In the genomic region with DNA sequence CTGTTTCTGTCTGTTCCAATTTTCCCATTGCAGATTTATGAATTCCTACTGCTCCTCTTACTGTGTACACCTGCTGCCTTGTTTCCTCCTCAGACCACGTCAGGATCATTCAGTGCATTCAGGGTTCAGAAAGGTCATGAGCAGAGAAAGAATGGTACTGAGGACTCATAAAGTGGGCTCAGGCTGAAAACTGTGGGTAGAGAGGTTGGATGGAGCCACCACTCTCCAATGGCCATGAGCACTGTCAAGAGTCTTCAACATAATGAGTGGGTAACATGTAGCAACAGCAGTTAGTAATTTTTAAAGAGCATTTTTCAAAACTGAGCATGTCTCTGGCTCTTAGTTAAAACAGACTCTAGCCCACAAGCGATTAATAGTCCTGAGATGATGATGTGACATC, we compare ENCODE assay signal across 20 cellular contexts.
A peak's percentile ranks its signal among the peaks of the same experiment; 100 is the strongest.
DNase-seq lines count a peak whose midpoint lies in the region; ATAC-seq lines count a peak whose summit lies in the region.
"Had no signal": no experiment of that assay in that cellular context is flagged by ENCODE, and none has a peak within 500 bp of the region (broad histone marks: within the 10 kb centered on the region; RNA-seq: fewer than 3 reads in every experiment).

No MANE protein-coding gene starts in this region.

- peaks cover 7% of the 10 kb centered on the region for H3K27me3 Mint-ChIP-seq in activated CD4-positive, alpha-beta T cell treated with anti-CD3 and anti-CD28 coated beads, Interleukin-2, amount 10 ng/mL, durations not matched to agents 24 days and 14 days
- H3K27me3 Mint-ChIP-seq in activated naive CD8-positive, alpha-beta T cell treated with anti-CD3 and anti-CD28 coated beads, Interleukin-2, amount 50 U/mL, for 24 hours: no peaks in the 10 kb centered on the region

- H3K4me3 Mint-ChIP-seq in activated CD4-positive, alpha-beta T cell treated with anti-CD3 and anti-CD28 coated beads, Interleukin-2, amount 10 ng/mL, durations not matched to agents 24 days and 14 days: no peak overlapping the region
- no peak overlapping the region for H3K4me3 Mint-ChIP-seq in activated naive CD8-positive, alpha-beta T cell treated with anti-CD3 and anti-CD28 coated beads, Interleukin-2, amount 50 U/mL, for 24 hours
- H3K4me3 Mint-ChIP-seq in stimulated activated effector memory CD8-positive, alpha-beta T cell treated with anti-CD3 and anti-CD28 coated beads, Interleukin-12 subunit alpha, Interleukin-12 subunit beta, amount 100 ng/mL, for 72 hours: no peak overlapping the region
- H3K4me3 Mint-ChIP-seq: CD4-positive, alpha-beta T cell had no signal

- no peak overlapping the region for H3K27ac Mint-ChIP-seq in activated CD4-positive, alpha-beta T cell treated with anti-CD3 and anti-CD28 coated beads, Interleukin-2, amount 10 ng/mL, durations not matched to agents 24 days and 14 days
- peak overlapping the region; percentile 71 for H3K27ac Mint-ChIP-seq in activated naive CD8-positive, alpha-beta T cell treated with anti-CD3 and anti-CD28 coated beads, Interleukin-2, amount 50 U/mL, for 24 hours
- H3K27ac Mint-ChIP-seq in stimulated activated effector memory CD8-positive, alpha-beta T cell treated with anti-CD3 and anti-CD28 coated beads, Interleukin-12 subunit alpha, Interleukin-12 subunit beta, amount 100 ng/mL, for 72 hours: peak overlapping the region; percentile 35
- H3K27ac Mint-ChIP-seq: CD4-positive, alpha-beta T cell had no signal

- no peaks in the 10 kb centered on the region for H3K36me3 Mint-ChIP-seq in activated CD4-positive, alpha-beta T cell treated with anti-CD3 and anti-CD28 coated beads, Interleukin-2, amount 10 ng/mL, durations not matched to agents 24 days and 14 days (ENCODE audit: low read depth)
- H3K36me3 Mint-ChIP-seq in activated naive CD8-positive, alpha-beta T cell treated with anti-CD3 and anti-CD28 coated beads, Interleukin-2, amount 50 U/mL, for 24 hours (ENCODE audit: low read depth): peaks cover 9% of the 10 kb centered on the region
- H3K36me3 Mint-ChIP-seq in stimulated activated effector memory CD8-positive, alpha-beta T cell treated with anti-CD3 and anti-CD28 coated beads, Interleukin-12 subunit alpha, Interleukin-12 subunit beta, amount 100 ng/mL, for 72 hours: peaks cover 27% of the 10 kb centered on the region

- ATAC-seq in activated naive CD8-positive, alpha-beta T cell treated with anti-CD3 and anti-CD28 coated beads, Interleukin-2, amount 50 U/mL, for 24 hours: no peak
- ATAC-seq in stimulated activated effector memory CD8-positive, alpha-beta T cell treated with anti-CD3 and anti-CD28 coated beads, Interleukin-12 subunit alpha, Interleukin-12 subunit beta, amount 100 ng/mL, for 72 hours: peak; percentile 53
- ATAC-seq in HG03342 (IDR thresholded peaks at IDR 0.05; ENCODE audit: unreplicated experiment) (no peak), HG03108 (IDR thresholded peaks at IDR 0.05; ENCODE audit: unreplicated experiment) (no peak), Right ventricle myocardium inferior (no peak)

- peak; percentile 44 for DNase-seq in activated CD4-positive, alpha-beta T cell treated with anti-CD3 and anti-CD28 coated beads, Interleukin-2, amount 10 ng/mL, durations not matched to agents 24 days and 14 days
- no peak for DNase-seq in activated CD4-positive, alpha-beta T cell treated with anti-CD3 and anti-CD28 coated beads for 48 hours
- DNase-seq in activated naive CD8-positive, alpha-beta T cell treated with anti-CD3 and anti-CD28 coated beads, Interleukin-2, amount 50 U/mL, for 24 hours: no peak
- peak in 1 of 2 donors; percentile 40 for DNase-seq in stimulated activated effector memory CD8-positive, alpha-beta T cell treated with anti-CD3 and anti-CD28 coated beads, Interleukin-12 subunit alpha, Interleukin-12 subunit beta, amount 100 ng/mL, for 72 hours (ENCODE audit: low spot score in 2 of 2)
- DNase-seq in Right ventricle myocardium inferior (ENCODE audit: missing footprints): no peak
- DNase-seq: BE2C; Caco-2; CD4-positive, alpha-beta T cell; GM23248; KBM-7; NCI-H1417; NCI-H187; NCI-H2107; NCI-H510A treated with DMSO at 0.1 percent for 48 hours; NCI-H774; OCI-M1; SHP77 treated with DMSO at 0.1 percent for 48 hours had no signal

- intact Hi-C loops in activated CD4-positive, alpha-beta T cell treated with anti-CD3 and anti-CD28 coated beads, Interleukin-2, amount 10 ng/mL, durations not matched to agents 24 days and 14 days (cut with micrococcal nuclease): loop anchor here (1.0 to 2.0 kb wide), 3 partner anchors 23 to 651 kb away; no protein-coding TSS in a partner anchor
- intact Hi-C loops in Right ventricle myocardium inferior (cut with DNase I): no loop called here

- no peaks in the 10 kb centered on the region for H3K27me3 ChIP-seq in layer of hippocampus (ENCODE audit: control insufficient read depth, insufficient read depth, low read length)
- H3K27me3 ChIP-seq: BE2C had no signal

- peaks cover 4% of the 10 kb centered on the region for H3K9me3 Mint-ChIP-seq in activated CD4-positive, alpha-beta T cell treated with anti-CD3 and anti-CD28 coated beads, Interleukin-2, amount 10 ng/mL, durations not matched to agents 24 days and 14 days
- peaks cover 4% of the 10 kb centered on the region for H3K9me3 Mint-ChIP-seq in activated naive CD8-positive, alpha-beta T cell treated with anti-CD3 and anti-CD28 coated beads, Interleukin-2, amount 50 U/mL, for 24 hours
- no peaks in the 10 kb centered on the region for H3K9me3 Mint-ChIP-seq in stimulated activated effector memory CD8-positive, alpha-beta T cell treated with anti-CD3 and anti-CD28 coated beads, Interleukin-12 subunit alpha, Interleukin-12 subunit beta, amount 100 ng/mL, for 72 hours
- H3K9me3 Mint-ChIP-seq: CD4-positive, alpha-beta T cell had no signal

- peaks cover 27% of the 10 kb centered on the region for H3K4me1 Mint-ChIP-seq in activated CD4-positive, alpha-beta T cell treated with anti-CD3 and anti-CD28 coated beads, Interleukin-2, amount 10 ng/mL, durations not matched to agents 24 days and 14 days
- H3K4me1 Mint-ChIP-seq in activated naive CD8-positive, alpha-beta T cell treated with anti-CD3 and anti-CD28 coated beads, Interleukin-2, amount 50 U/mL, for 24 hours: peaks cover 78% of the 10 kb centered on the region
- peaks cover 51% of the 10 kb centered on the region for H3K4me1 Mint-ChIP-seq in stimulated activated effector memory CD8-positive, alpha-beta T cell treated with anti-CD3 and anti-CD28 coated beads, Interleukin-12 subunit alpha, Interleukin-12 subunit beta, amount 100 ng/mL, for 72 hours

- H3K27ac ChIP-seq in layer of hippocampus (ENCODE audit: low read depth, low read length): peak overlapping the region; percentile 54
- H3K27ac ChIP-seq: GM23248 had no signal
